8 cellular contexts compared by ENCODE assay signal in genomic region chr11:119093951-119094815, GRCh38. TPM values are rescaled to one million over a fixed set of nuclear protein-coding genes. Genes with fewer than 3 reads are reported as not detected.
DNase-seq lines count a peak whose midpoint lies in the region; ATAC-seq, FAIRE-seq and TF ChIP-seq lines count a peak whose summit lies in the region.

No MANE protein-coding gene starts in this region.

- H3K4me2 ChIP-seq in MM.1S (ENCODE audit: low read depth, low read length), result peak overlapping the region; percentile 97

- H3K4me1 ChIP-seq in MM.1S (ENCODE audit: low read length) (peaks cover 30% of the 10 kb centered on the region), pancreas (peaks cover 9 to 16% (median 11%) of the 10 kb centered on the region in 3 donors)

- H3K4me3 ChIP-seq in MM.1S (ENCODE audit: low read length), result peak overlapping the region; percentile 74
- H3K4me3 ChIP-seq in foreskin fibroblast (ENCODE audit: low read depth in 1 of 2, low read length in 2 of 2), result peak overlapping the region; percentile 70 to 83
- peak overlapping the region; percentile 60 to 85 (median 78) for H3K4me3 ChIP-seq in pancreas

- H3K79me2 ChIP-seq in MM.1S (ENCODE audit: low read length), result peaks cover 34% of the 10 kb centered on the region

- H2AFZ ChIP-seq in MM.1S (ENCODE audit: low read length), result no peak overlapping the region

- H3K9me3 ChIP-seq in MM.1S (replicated peaks; ENCODE audit: insufficient read depth, low read length) (no peaks in the 10 kb centered on the region), pancreas (no peaks in the 10 kb centered on the region)

- DNase-seq in MM.1S (no peak), foreskin fibroblast (peak in 1 of 2 donors; percentile 70), pancreas (peak in 4 of 6 donors; percentile 52 to 85 (median 72)), GM19240 (ENCODE audit: insufficient read length, low spot score) (no peak), DMS79 (lab: John Stamatoyannopoulos, UW) (no peak)
- no peak for DNase-seq in activated T-helper 2 cell treated with anti-CD3 and anti-CD28 coated beads, Interferon-gamma antibody, Interleukin-2, Interleukin-4, amounts not matched to agents 10 μg/mL and 5 μg/mL and 100 μg/mL, durations not matched to agents 14 hours and 24 hours and 36 hours (ENCODE audit: low spot score)

- H3K27ac Mint-ChIP-seq in activated T-helper 2 cell treated with anti-CD3 and anti-CD28 coated beads, Interferon-gamma antibody, Interleukin-2, Interleukin-4, amounts not matched to agents 10 μg/mL and 5 μg/mL and 100 μg/mL, durations not matched to agents 14 hours and 24 hours and 36 hours, result peak overlapping the region; percentile 89

- no peak for FAIRE-seq in pancreas (lab: Jason Lieb, UNC)

- WGBS in pancreas, 2 donors, result 0% methylated on average over 64 to 80 of the region's 80 CpGs

- no peaks in the 10 kb centered on the region for H3K9me3 Mint-ChIP-seq in activated T-helper 2 cell treated with anti-CD3 and anti-CD28 coated beads, Interferon-gamma antibody, Interleukin-2, Interleukin-4, amounts not matched to agents 10 μg/mL and 5 μg/mL and 100 μg/mL, durations not matched to agents 14 hours and 24 hours and 36 hours

- H3K27me3 ChIP-seq in MM.1S (replicated peaks; ENCODE audit: insufficient read depth, low read length) (no peaks in the 10 kb centered on the region), pancreas (no peaks in the 10 kb centered on the region)

- H3K27ac ChIP-seq in C4-2B (peak overlapping the region; percentile 98), MM.1S (ENCODE audit: low read length) (peak overlapping the region; percentile 65; the same call in 1 of the 2 replicates), pancreas (peak overlapping the region; percentile 85 to 93 (median 90))

- H3K9ac ChIP-seq in MM.1S (ENCODE audit: low read length), result peak overlapping the region; percentile 84

- H3K4me3 Mint-ChIP-seq in activated T-helper 2 cell treated with anti-CD3 and anti-CD28 coated beads, Interferon-gamma antibody, Interleukin-2, Interleukin-4, amounts not matched to agents 10 μg/mL and 5 μg/mL and 100 μg/mL, durations not matched to agents 14 hours and 24 hours and 36 hours (ENCODE audit: low read depth), result peak overlapping the region; percentile 92

- H3K27me3 Mint-ChIP-seq in activated T-helper 2 cell treated with anti-CD3 and anti-CD28 coated beads, Interferon-gamma antibody, Interleukin-2, Interleukin-4, amounts not matched to agents 10 μg/mL and 5 μg/mL and 100 μg/mL, durations not matched to agents 14 hours and 24 hours and 36 hours (ENCODE audit: low read depth), result peaks cover 2% of the 10 kb centered on the region

- peaks cover 13% of the 10 kb centered on the region for H4K20me1 ChIP-seq in MM.1S (ENCODE audit: insufficient read depth, low read length)

- H3K36me3 Mint-ChIP-seq in activated T-helper 2 cell treated with anti-CD3 and anti-CD28 coated beads, Interferon-gamma antibody, Interleukin-2, Interleukin-4, amounts not matched to agents 10 μg/mL and 5 μg/mL and 100 μg/mL, durations not matched to agents 14 hours and 24 hours and 36 hours (ENCODE audit: low read depth), result peaks cover 73% of the 10 kb centered on the region

- intact Hi-C loops in activated T-helper 2 cell treated with anti-CD3 and anti-CD28 coated beads, Interferon-gamma antibody, Interleukin-2, Interleukin-4, amounts not matched to agents 10 μg/mL and 5 μg/mL and 100 μg/mL, durations not matched to agents 14 hours and 24 hours and 36 hours (cut with micrococcal nuclease), result loop anchor here (1.0 to 2.0 kb wide), 6 partner anchors 8 to 113 kb away; partner anchors contain the start of genes CBL, HINFP, RPS25 and SLC37A4
- intact Hi-C loops in pancreas (cut with DNase I), result no loop called here

- H3K36me3 ChIP-seq in MM.1S (replicated peaks; ENCODE audit: insufficient read depth, low read length) (0 out of 2 replicates have a peak, but pooled peaks cover 5% of the 10 kb centered on the region), pancreas (peaks cover 0 to 18% (median 0%) of the 10 kb centered on the region in 3 donors)

- TF ChIP-seq CTCF in C4-2B (conservative IDR thresholded peaks at IDR 0.05) (no peak), MM.1S (IDR thresholded peaks at IDR 0.05; ENCODE audit: low read length) (no peak), foreskin fibroblast (IDR thresholded peaks at IDR 0.05; ENCODE audit: low read depth, low read length) (no peak), pancreas (IDR thresholded peaks at IDR 0.05) (no peak)

- H3K4me1 Mint-ChIP-seq in activated T-helper 2 cell treated with anti-CD3 and anti-CD28 coated beads, Interferon-gamma antibody, Interleukin-2, Interleukin-4, amounts not matched to agents 10 μg/mL and 5 μg/mL and 100 μg/mL, durations not matched to agents 14 hours and 24 hours and 36 hours (ENCODE audit: low read depth), result peaks cover 45% of the 10 kb centered on the region

- peaks cover 54% of the 10 kb centered on the region for H3F3A ChIP-seq in MM.1S (ENCODE audit: insufficient read depth, low read length)

- ATAC-seq in GM21423 (IDR thresholded peaks at IDR 0.05; ENCODE audit: unreplicated experiment), result peak; percentile 6
- ATAC-seq in pancreas, result peak; percentile 14 to 38 (median 24)

- H3K9me2 ChIP-seq in MM.1S (replicated peaks; ENCODE audit: insufficient read depth, low read length), result no peaks in the 10 kb centered on the region

RNA-seq across cellular contexts. Expression of gene DPAGT1, which starts 7.5 kb away (rescaled TPM):
- total RNA-seq in activated T-helper 2 cell treated with anti-CD3 and anti-CD28 coated beads, Interferon-gamma antibody, Interleukin-2, Interleukin-4, amounts not matched to agents 10 μg/mL and 5 μg/mL and 100 μg/mL, durations not matched to agents 14 hours and 24 hours and 36 hours, result 82.2 and 83.4 TPM in 2 replicates
- total RNA-seq in pancreas, result 10 to 100 TPM; 21.3 to 46.2 (median 26.1) TPM
- polyA plus RNA-seq in pancreas, result 10 to 100 TPM; 30.6 to 31.9 TPM

RNA-seq across cellular contexts. Expression of gene HMBS, which starts 9.5 kb away (rescaled TPM):
- total RNA-seq in activated T-helper 2 cell treated with anti-CD3 and anti-CD28 coated beads, Interferon-gamma antibody, Interleukin-2, Interleukin-4, amounts not matched to agents 10 μg/mL and 5 μg/mL and 100 μg/mL, durations not matched to agents 14 hours and 24 hours and 36 hours, result 57.4 and 59.0 TPM in 2 replicates
- total RNA-seq in pancreas, result 10 to 100 TPM in 1 of 6 donors, 1 to 10 TPM in 5; 4.8 to 15.1 (median 8.6) TPM
- 10 to 100 TPM; 18.9 TPM for polyA plus RNA-seq in pancreas

RNA-seq across cellular contexts. Expression of gene C2CD2L, which starts 13.0 kb away (rescaled TPM):
- total RNA-seq in activated T-helper 2 cell treated with anti-CD3 and anti-CD28 coated beads, Interferon-gamma antibody, Interleukin-2, Interleukin-4, amounts not matched to agents 10 μg/mL and 5 μg/mL and 100 μg/mL, durations not matched to agents 14 hours and 24 hours and 36 hours, result 24.6 and 25.2 TPM in 2 replicates
- 1 to 10 TPM; 4.9 to 9.1 (median 6.7) TPM for total RNA-seq in pancreas
- 10 to 100 TPM; 11.9 to 12.3 TPM for polyA plus RNA-seq in pancreas

RNA-seq across cellular contexts. Expression of gene VPS11, which starts 26.6 kb away (rescaled TPM):
- 24.3 and 25.8 TPM in 2 replicates for total RNA-seq in activated T-helper 2 cell treated with anti-CD3 and anti-CD28 coated beads, Interferon-gamma antibody, Interleukin-2, Interleukin-4, amounts not matched to agents 10 μg/mL and 5 μg/mL and 100 μg/mL, durations not matched to agents 14 hours and 24 hours and 36 hours
- total RNA-seq in pancreas, result 10 to 100 TPM; 14.2 to 21.2 (median 16.0) TPM
- polyA plus RNA-seq in pancreas, result 10 to 100 TPM; 34.2 to 47.4 TPM

RNA-seq across cellular contexts. Expression of gene HINFP, which starts 27.2 kb away (rescaled TPM):
- 29.8 and 35.5 TPM in 2 replicates for total RNA-seq in activated T-helper 2 cell treated with anti-CD3 and anti-CD28 coated beads, Interferon-gamma antibody, Interleukin-2, Interleukin-4, amounts not matched to agents 10 μg/mL and 5 μg/mL and 100 μg/mL, durations not matched to agents 14 hours and 24 hours and 36 hours
- 10 to 100 TPM in 3 of 6 donors, 1 to 10 TPM in 3; 8.6 to 19.3 (median 11.3) TPM for total RNA-seq in pancreas
- 10 to 100 TPM; 16.7 to 21.3 TPM for polyA plus RNA-seq in pancreas

Comparison
In these comparisons a context has a peak if more than half of its experiments do, and no peak if none do; other contexts are left out.
1. DNase-seq: peak in pancreas (4 of 6); none in MM.1S (single experiment), activated T-helper 2 cell treated with anti-CD3 and anti-CD28 coated beads, Interferon-gamma antibody, Interleukin-2, Interleukin-4, amounts not matched to agents 10 μg/mL and 5 μg/mL and 100 μg/mL, durations not matched to agents 14 hours and 24 hours and 36 hours (single experiment), GM19240 (single experiment) and DMS79 (single experiment).
2. Peak in every context shown above with its lines, with median percentiles within 50 percentile points of each other: H3K27ac ChIP-seq and H3K4me3 ChIP-seq.